In genomic region chr14:105005329-105005928, GRCh38 we compare ENCODE assay signal across 28 cellular contexts. TPM values are rescaled to one million over a fixed set of nuclear protein-coding genes. Genes with fewer than 3 reads are reported as not detected.
DNase-seq lines count a peak whose midpoint lies in the region; ATAC-seq, FAIRE-seq and TF ChIP-seq lines count a peak whose summit lies in the region.
"Had no signal": no experiment of that assay in that cellular context is flagged by ENCODE, and none has a peak within 500 bp of the region (broad histone marks: within the 10 kb centered on the region; RNA-seq: fewer than 3 reads in every experiment).

No MANE protein-coding gene starts in this region.

- peak overlapping the region; percentile 89 for H3K23ac ChIP-seq in neuronal stem cell (ENCODE audit: low read depth, low read length, poor library complexity)

- no peak overlapping the region for H2AK5ac ChIP-seq in neuronal stem cell (ENCODE audit: low read depth, low read length)

- H4K8ac ChIP-seq in neuronal stem cell (ENCODE audit: low read depth, low read length): no peak overlapping the region

- H2BK120ac ChIP-seq in neuronal stem cell (ENCODE audit: low read depth, low read length): no peak overlapping the region

- H3K27me3 ChIP-seq in neuronal stem cell (ENCODE audit: control insufficient read depth in 3 of 3, insufficient read depth in 3 of 3, low read depth in 1 of 3, low read length in 3 of 3) (no peaks in the 10 kb centered on the region), Karpas-422 (ENCODE audit: low read length) (no peaks in the 10 kb centered on the region)
- H3K27me3 ChIP-seq: heart left ventricle, right lobe of liver, testis, vagina had no signal

- H3K36me3 ChIP-seq in neuronal stem cell (replicated peaks in 1 of 2; ENCODE audit: control insufficient read depth in 2 of 2, insufficient read depth in 2 of 2, low read length in 2 of 2) (peaks cover 23 to 45% of the 10 kb centered on the region in 2 donors), Karpas-422 (ENCODE audit: insufficient read depth, low read length) (peaks cover 45% of the 10 kb centered on the region)

- H2AFZ ChIP-seq in neuronal stem cell (ENCODE audit: low read length) (no peak overlapping the region), Karpas-422 (ENCODE audit: low read length) (no peak overlapping the region)

- H3K9me3 ChIP-seq in A549: no peaks in the 10 kb centered on the region
- H3K9me3 ChIP-seq in neuronal stem cell (replicated peaks in 1 of 2; ENCODE audit: control insufficient read depth in 2 of 2, insufficient read depth in 1 of 2, low read depth in 1 of 2, low read length in 2 of 2): no peaks in the 10 kb centered on the region
- H3K9me3 ChIP-seq in Karpas-422 (ENCODE audit: low read length): no peaks in the 10 kb centered on the region
- H3K9me3 ChIP-seq: Caco-2, heart left ventricle, right lobe of liver, testis, vagina had no signal

- H2BK5ac ChIP-seq in neuronal stem cell (ENCODE audit: low read length): peak overlapping the region; percentile 24

- POLR2A ChIA-PET in A549 (lab: Yijun Ruan, JAX): interaction anchor here (0.6 to 1.4 kb wide), 2 partner anchors 16 to 31 kb away, joined by 3 to 4 read pairs; partner anchors contain the start of gene CDCA4
- POLR2A ChIA-PET in WTC11 (lab: Charles Lee): interaction anchor here (0.6 kb wide), 1 partner anchor 734 kb away, joined by 3 read pairs; no protein-coding TSS in a partner anchor

- no peaks in the 10 kb centered on the region for H3K4me1 Mint-ChIP-seq in WTC11
- H3K4me1 Mint-ChIP-seq: nephron progenitor cell had no signal

- peak overlapping the region; percentile 71 for H3K18ac ChIP-seq in neuronal stem cell (ENCODE audit: low read length)

- 91% methylated on average over 20 of the region's 20 CpGs for WGBS in A549 (ENCODE audit: missing lambda C conversion rate)
- WGBS in neuronal stem cell (ENCODE audit: extremely low coverage in 2 of 2, insufficient read length in 2 of 2, insufficient replicate concordance in 1 of 2), 2 donors: no CpG with 5 or more reads among the region's 20 CpGs

- H3K9ac ChIP-seq in neuronal stem cell (ENCODE audit: low read depth, low read length, poor library complexity): no peak overlapping the region
- no peak overlapping the region for H3K9ac ChIP-seq in Karpas-422 (ENCODE audit: low read length)

- TF ChIP-seq EP300 in A549 (IDR thresholded peaks at IDR 0.05): no peak

- TF ChIP-seq CTCF in A549 (IDR thresholded peaks at IDR 0.05): no peak
- TF ChIP-seq CTCF in WTC11 (IDR thresholded peaks at IDR 0.05): no peak

- H3K4me3 Mint-ChIP-seq in WTC11: no peak overlapping the region
- H3K4me3 Mint-ChIP-seq: activated naive CD4-positive, alpha-beta T cell treated with anti-CD3 and anti-CD28 coated beads for 36 hours; activated T-cell treated with anti-CD3 and anti-CD28 coated beads, Interleukin-2, amount 50 U/mL, for 24 hours; nephron progenitor cell had no signal

- no peaks in the 10 kb centered on the region for H3K9me2 ChIP-seq in Karpas-422 (replicated peaks; ENCODE audit: insufficient read depth, low read length)

- no peak overlapping the region for H2BK12ac ChIP-seq in neuronal stem cell (ENCODE audit: low read length)

- ATAC-seq in A549 (peak; percentile 26 to 45; a peak in 5 of 6 replicates), WTC11 (peak; percentile 13; the same call in 1 of the 2 replicates), HG03457 (IDR thresholded peaks at IDR 0.05; ENCODE audit: unreplicated experiment) (no peak)

- no peaks in the 10 kb centered on the region for H3K27me3 Mint-ChIP-seq in WTC11 (ENCODE audit: low read depth)
- H3K27me3 Mint-ChIP-seq: activated T-cell treated with anti-CD3 and anti-CD28 coated beads, Interleukin-2, amount 50 U/mL, for 24 hours had no signal

- H3K36me3 Mint-ChIP-seq in WTC11: peaks cover 10% of the 10 kb centered on the region

- H3K4me2 ChIP-seq in A549 (no peak overlapping the region), neuronal stem cell (ENCODE audit: insufficient read depth, low read length, poor library complexity, severe bottlenecking) (no peak overlapping the region), Karpas-422 (ENCODE audit: low read depth, low read length, poor library complexity, severe bottlenecking) (no peak overlapping the region)

- no peak overlapping the region for H4K91ac ChIP-seq in neuronal stem cell (ENCODE audit: low read depth, low read length, poor library complexity)

- H3K79me1 ChIP-seq in neuronal stem cell (ENCODE audit: low read depth, low read length): peaks cover 6% of the 10 kb centered on the region

- TF ChIP-seq RAD21 in A549 (conservative IDR thresholded peaks at IDR 0.05 in 1 of 2, IDR thresholded peaks at IDR 0.05 in 1 of 2): no peak

- TF ChIP-seq POLR2A in A549 (IDR thresholded peaks at IDR 0.05; ENCODE audit: low read length) (no peak), GM19193 (IDR thresholded peaks at IDR 0.05; ENCODE audit: extremely low read depth, insufficient read depth, insufficient read length) (peak; percentile 8)

- CTCF ChIA-PET in A549 (lab: Yijun Ruan, JAX): interaction anchor here (0.7 to 8.8 kb wide), 13 partner anchors 7 to 237 kb away, joined by 3 to 70 read pairs (median 5); no protein-coding TSS in a partner anchor
- CTCF ChIA-PET in WTC11 (lab: Charles Lee): interaction anchor here (0.8 to 1.0 kb wide), 3 partner anchors 30 to 179 kb away, joined by 3 to 4 read pairs (median 4); no protein-coding TSS in a partner anchor

- H2BK15ac ChIP-seq in neuronal stem cell (ENCODE audit: low read length): no peak overlapping the region

- H4K20me1 ChIP-seq in Karpas-422 (ENCODE audit: insufficient read depth, low read depth, low read length): peaks cover 17% of the 10 kb centered on the region

- DNase-seq in A549 (ENCODE audit: low read depth in 1 of 2, low spot score in 1 of 2) (no peak), WTC11 (ENCODE audit: low spot score) (no peak), neuronal stem cell (ENCODE audit: low spot score) (no peak), NCI-H1436 (lab: John Stamatoyannopoulos, UW) (no peak), Karpas-422 (no peak)
- DNase-seq in effector CD8-positive, alpha-beta T cell (lab: John Stamatoyannopoulos, UW): no peak
- DNase-seq: activated naive CD4-positive, alpha-beta T cell treated with anti-CD3 and anti-CD28 coated beads for 36 hours; activated T-cell treated with anti-CD3 and anti-CD28 coated beads, Interleukin-2, amount 50 U/mL, for 24 hours; Caco-2; effector memory CD4-positive, alpha-beta T cell; foreskin fibroblast; GDM1; heart left ventricle; kidney; NCI-H1048; NCI-H187 treated with DMSO at 0.1 percent for 48 hours; NCI-H526; nephron progenitor cell; stimulated activated naive CD4-positive, alpha-beta T cell; testis had no signal

- H3K9me3 Mint-ChIP-seq in WTC11: no peaks in the 10 kb centered on the region
- H3K9me3 Mint-ChIP-seq: activated naive CD4-positive, alpha-beta T cell treated with anti-CD3 and anti-CD28 coated beads for 36 hours; activated T-cell treated with anti-CD3 and anti-CD28 coated beads, Interleukin-2, amount 50 U/mL, for 24 hours; nephron progenitor cell had no signal

- H3K79me2 ChIP-seq in Karpas-422 (ENCODE audit: low read length): peaks cover 42% of the 10 kb centered on the region

- H3K14ac ChIP-seq in neuronal stem cell (ENCODE audit: low read length): peak overlapping the region; percentile 21

- no peak overlapping the region for H3K4me3 ChIP-seq in A549
- H3K4me3 ChIP-seq in neuronal stem cell (ENCODE audit: low read length in 2 of 2): peak overlapping the region in 1 of 2 donors; percentile 34
- H3K4me3 ChIP-seq in Karpas-422 (ENCODE audit: low read length): no peak overlapping the region
- H3K4me3 ChIP-seq: heart left ventricle, lung, right lobe of liver, testis, vagina had no signal

- FAIRE-seq in A549 (lab: Jason Lieb, UNC): no peak
- FAIRE-seq: bronchial epithelial cell, colon, kidney had no signal

- H3K4me1 ChIP-seq in A549 (no peaks in the 10 kb centered on the region), neuronal stem cell (ENCODE audit: control insufficient read depth in 2 of 2, insufficient read depth in 1 of 2, low read depth in 1 of 2, low read length in 2 of 2) (no peaks in the 10 kb centered on the region), Karpas-422 (ENCODE audit: low read length) (peaks cover 8% of the 10 kb centered on the region)
- H3K4me1 ChIP-seq: Caco-2, heart left ventricle, right lobe of liver, testis, vagina had no signal

- peak overlapping the region in 1 of 2 experiments; percentile 15; a peak in 1 of 6 replicates for H3K27ac ChIP-seq in A549
- H3K27ac ChIP-seq in neuronal stem cell (replicated peaks; ENCODE audit: low read length): no peak overlapping the region
- H3K27ac ChIP-seq in Karpas-422 (ENCODE audit: low read length): no peak overlapping the region
- H3K27ac ChIP-seq: C4-2B, heart left ventricle, right lobe of liver, testis, vagina had no signal

- no peak overlapping the region for H3K4ac ChIP-seq in neuronal stem cell (ENCODE audit: low read length)

- 0 out of 2 replicates have a peak overlapping the region, but pooled peaks have one; percentile 19 for H3K27ac Mint-ChIP-seq in WTC11
- H3K27ac Mint-ChIP-seq: activated naive CD4-positive, alpha-beta T cell treated with anti-CD3 and anti-CD28 coated beads for 36 hours; activated T-cell treated with anti-CD3 and anti-CD28 coated beads, Interleukin-2, amount 50 U/mL, for 24 hours had no signal

RNA-seq across cellular contexts. Expression of gene CDCA4, which starts 15.5 kb away (rescaled TPM):
- polyA plus RNA-seq in A549 (2011; rRNA removed) (19.5 and 24.2 TPM in 2 replicates), A549 (2017; fragmentation: RNase III; extraction: RNeasy Plus Mini Kit Qiagen cat#74134 plus additional on column Dnase treatment) (25.9 to 28.0 TPM (median 26.9 TPM) in 3 replicates)
- polyA plus RNA-seq in A549 (2012; cell fraction: cytosol; rRNA removed): 42.8 and 52.7 TPM in 2 replicates
- 44.8 and 46.3 TPM in 2 replicates for polyA plus RNA-seq in A549 (2012; cell fraction: nucleus; rRNA removed)
- polyA minus RNA-seq in A549 (2011; rRNA and poly(A)+ RNA removed): 16.6 and 20.0 TPM in 2 replicates
- total RNA-seq in WTC11 (2021): 55.9 to 63.3 TPM (median 58.3 TPM) in 3 replicates
- polyA plus RNA-seq in neuronal stem cell (2013, experiment 1 of 2): 46.0 TPM
- polyA plus RNA-seq in neuronal stem cell (2013, experiment 2 of 2): 45.5 TPM
- 25.2 and 33.5 TPM in 2 replicates for total RNA-seq in Karpas-422 (2014; rRNA removed; shearing (Covaris generic); ENCODE audit: low replicate concordance)

RNA-seq across cellular contexts. Expression of gene CLBA1, which starts 19.8 kb away (rescaled TPM):
- 11.3 and 11.5 TPM in 2 replicates for polyA plus RNA-seq in A549 (2011; rRNA removed)
- 7.7 and 8.6 TPM in 2 replicates for polyA plus RNA-seq in A549 (2012; cell fraction: cytosol; rRNA removed)
- polyA plus RNA-seq in A549 (2012; cell fraction: nucleus; rRNA removed): 14.0 and 16.7 TPM in 2 replicates
- polyA plus RNA-seq in A549 (2017; fragmentation: RNase III; extraction: RNeasy Plus Mini Kit Qiagen cat#74134 plus additional on column Dnase treatment): 10.7 to 12.5 TPM (median 12.0 TPM) in 3 replicates
- polyA minus RNA-seq in A549 (2011; rRNA and poly(A)+ RNA removed): 8.6 and 9.5 TPM in 2 replicates
- total RNA-seq in WTC11 (2021): 2.6 to 3.8 TPM (median 2.8 TPM) in 3 replicates
- polyA plus RNA-seq in neuronal stem cell (2013, experiment 1 of 2): 6.1 TPM
- 6.0 TPM for polyA plus RNA-seq in neuronal stem cell (2013, experiment 2 of 2)
- total RNA-seq in Karpas-422 (2014; rRNA removed; shearing (Covaris generic); ENCODE audit: low replicate concordance): 9.4 and 14.5 TPM in 2 replicates

RNA-seq across cellular contexts. Expression of gene AHNAK2, which starts 27.3 kb away (rescaled TPM):
- polyA plus RNA-seq in A549 (2011; rRNA removed) (43.7 and 56.7 TPM in 2 replicates), A549 (2017; fragmentation: RNase III; extraction: RNeasy Plus Mini Kit Qiagen cat#74134 plus additional on column Dnase treatment) (34.4 to 46.5 TPM (median 43.3 TPM) in 3 replicates)
- polyA plus RNA-seq in A549 (2012; cell fraction: cytosol; rRNA removed): 9.8 and 11.7 TPM in 2 replicates
- polyA plus RNA-seq in A549 (2012; cell fraction: nucleus; rRNA removed): 65.0 and 74.3 TPM in 2 replicates
- 212 and 231 TPM in 2 replicates for polyA minus RNA-seq in A549 (2011; rRNA and poly(A)+ RNA removed)
- 3.3 to 3.5 TPM (median 3.4 TPM) in 3 replicates for total RNA-seq in WTC11 (2021)
- 0.43 TPM for polyA plus RNA-seq in neuronal stem cell (2013, experiment 1 of 2)
- 0.46 TPM for polyA plus RNA-seq in neuronal stem cell (2013, experiment 2 of 2)
- under 0.01 TPM in 1 of 2 replicates, not detected in the other for total RNA-seq in Karpas-422 (2014; rRNA removed; shearing (Covaris generic); ENCODE audit: low replicate concordance)

RNA-seq across cellular contexts. Expression of gene GPR132, which starts 59.8 kb away (rescaled TPM):
- 0.19 and 0.49 TPM in 2 replicates for polyA plus RNA-seq in A549 (2011; rRNA removed)
- polyA plus RNA-seq in A549 (2012; cell fraction: cytosol; rRNA removed): 0.12 and 0.39 TPM in 2 replicates
- polyA plus RNA-seq in A549 (2012; cell fraction: nucleus; rRNA removed): 2.3 and 3.7 TPM in 2 replicates
- polyA plus RNA-seq in A549 (2017; fragmentation: RNase III; extraction: RNeasy Plus Mini Kit Qiagen cat#74134 plus additional on column Dnase treatment): 0.16 to 0.22 TPM (median 0.18 TPM) in 3 replicates
- polyA minus RNA-seq in A549 (2011; rRNA and poly(A)+ RNA removed): 0.62 and 0.73 TPM in 2 replicates
- 0.09 to 0.13 TPM in 2 of 3 replicates, not detected in the other for total RNA-seq in WTC11 (2021)
- 0.13 TPM for polyA plus RNA-seq in neuronal stem cell (2013, experiment 1 of 2)
- polyA plus RNA-seq in neuronal stem cell (2013, experiment 2 of 2): 0.08 TPM
- total RNA-seq in Karpas-422 (2014; rRNA removed; shearing (Covaris generic); ENCODE audit: low replicate concordance): not detected in 2 replicates
- total RNA-seq: bronchial epithelial cell, Caco-2 had no signal
